ENCODE assay signal across 8 cellular contexts in genomic region chr2:94576486-94576885, GRCh38.
DNase-seq lines count a peak whose midpoint lies in the region; ATAC-seq and TF ChIP-seq lines count a peak whose summit lies in the region.
"Not testable (repeated sequence)": the region's sequence is repeated elsewhere in the genome, so short reads cannot be mapped to it uniquely, and the experiment has no call there.

No MANE protein-coding gene starts in this region.

- peak overlapping the region; percentile 8 for H3K27ac Mint-ChIP-seq in Caco-2 (ENCODE audit: unreplicated experiment)
- peak overlapping the region; percentile 44 for H3K27ac Mint-ChIP-seq in activated CD4-positive, alpha-beta T cell treated with anti-CD3 and anti-CD28 coated beads for 36 hours
- peak overlapping the region; percentile 64 for H3K27ac Mint-ChIP-seq in activated naive CD4-positive, alpha-beta T cell treated with anti-CD3 and anti-CD28 coated beads, Interleukin-2, amount 10 ng/mL, durations not matched to agents 7 days and 5 days

- not testable (repeated sequence) for H3K4me3 Mint-ChIP-seq in Caco-2 (ENCODE audit: unreplicated experiment); activated CD4-positive, alpha-beta T cell treated with anti-CD3 and anti-CD28 coated beads for 36 hours; activated naive CD4-positive, alpha-beta T cell treated with anti-CD3 and anti-CD28 coated beads, Interleukin-2, amount 10 ng/mL, durations not matched to agents 7 days and 5 days

- POLR2A ChIA-PET in Caco-2 (lab: Charles Lee); activated CD4-positive, alpha-beta T cell treated with anti-CD3 and anti-CD28 coated beads for 36 hours (lab: Charles Lee): not testable (repeated sequence)

- BruUV-seq in Caco-2 (replicated peaks; lab: Mats Ljungman, UMichigan), result not testable (repeated sequence)

- intact Hi-C loops in Caco-2 (cut with micrococcal nuclease; ENCODE audit: unreplicated experiment); activated CD4-positive, alpha-beta T cell treated with anti-CD3 and anti-CD28 coated beads for 36 hours (cut with DNase I, micrococcal nuclease): not testable (repeated sequence)

- not testable (repeated sequence) for DNase-seq in Caco-2; RWPE2 (ENCODE audit: low spot score); activated CD4-positive, alpha-beta T cell treated with anti-CD3 and anti-CD28 coated beads for 36 hours; activated naive CD4-positive, alpha-beta T cell treated with anti-CD3 and anti-CD28 coated beads, Interleukin-2, amount 10 ng/mL, durations not matched to agents 7 days and 5 days
- DNase-seq in HT-29 (ENCODE audit: low spot score) (peak; percentile 37), dermis microvascular lymphatic vessel endothelial cell (ENCODE audit: low read depth in 2 of 2) (peak; percentile 27 to 48), kidney tubule cell (ENCODE audit: low spot score) (peak; percentile 1)

- H3K4me3 ChIP-seq in Caco-2 (ENCODE audit: low read depth, low read length); RWPE2 (ENCODE audit: severe bottlenecking); subcutaneous abdominal adipose tissue (ENCODE audit: low read depth in 1 of 5, low read length in 5 of 5): not testable (repeated sequence)

- H3K36me3 ChIP-seq in Caco-2 (ENCODE audit: control insufficient read depth, insufficient read depth, low read length); RWPE2 (ENCODE audit: low read depth); subcutaneous abdominal adipose tissue (ENCODE audit: control insufficient read depth in 5 of 5, insufficient read depth in 5 of 5, low read length in 5 of 5): not testable (repeated sequence)

- not testable (repeated sequence) for H3K27me3 ChIP-seq in Caco-2 (replicated peaks; ENCODE audit: control insufficient read depth, insufficient read depth, low read length); RWPE2 (ENCODE audit: insufficient read depth, poor library complexity, severe bottlenecking); subcutaneous abdominal adipose tissue (ENCODE audit: control insufficient read depth in 5 of 5, insufficient read depth in 4 of 5, low read length in 5 of 5)

- H3K4me1 ChIP-seq in Caco-2; subcutaneous abdominal adipose tissue (ENCODE audit: control insufficient read depth in 5 of 5, insufficient read depth in 5 of 5, low read length in 5 of 5): not testable (repeated sequence)
- peaks cover 17% of the 10 kb centered on the region for H3K4me1 ChIP-seq in RWPE2 (ENCODE audit: insufficient read depth, poor library complexity, severe bottlenecking)

- peaks cover 10% of the 10 kb centered on the region for H3K9me3 Mint-ChIP-seq in Caco-2 (ENCODE audit: unreplicated experiment)
- not testable (repeated sequence) for H3K9me3 Mint-ChIP-seq in activated CD4-positive, alpha-beta T cell treated with anti-CD3 and anti-CD28 coated beads for 36 hours (ENCODE audit: low read depth); activated naive CD4-positive, alpha-beta T cell treated with anti-CD3 and anti-CD28 coated beads, Interleukin-2, amount 10 ng/mL, durations not matched to agents 7 days and 5 days

- H3K36me3 Mint-ChIP-seq in Caco-2 (ENCODE audit: insufficient read depth, unreplicated experiment); activated CD4-positive, alpha-beta T cell treated with anti-CD3 and anti-CD28 coated beads for 36 hours (ENCODE audit: low read depth); activated naive CD4-positive, alpha-beta T cell treated with anti-CD3 and anti-CD28 coated beads, Interleukin-2, amount 10 ng/mL, durations not matched to agents 7 days and 5 days: not testable (repeated sequence)

- H3K4me1 Mint-ChIP-seq in Caco-2 (ENCODE audit: low read depth, unreplicated experiment), result not testable (repeated sequence)
- peaks cover 11% of the 10 kb centered on the region for H3K4me1 Mint-ChIP-seq in activated CD4-positive, alpha-beta T cell treated with anti-CD3 and anti-CD28 coated beads for 36 hours
- H3K4me1 Mint-ChIP-seq in activated naive CD4-positive, alpha-beta T cell treated with anti-CD3 and anti-CD28 coated beads, Interleukin-2, amount 10 ng/mL, durations not matched to agents 7 days and 5 days, result peaks cover 17% of the 10 kb centered on the region

- H3K27ac ChIP-seq in RWPE2 (ENCODE audit: poor library complexity, severe bottlenecking) (peak overlapping the region; percentile 95), subcutaneous abdominal adipose tissue (ENCODE audit: low read depth, low read length) (peak overlapping the region; percentile 37)

- not testable (repeated sequence) for H3K9me3 ChIP-seq in Caco-2; RWPE2 (ENCODE audit: severe bottlenecking); subcutaneous abdominal adipose tissue (ENCODE audit: control insufficient read depth in 5 of 5, low read length in 5 of 5)

- TF ChIP-seq CTCF in Caco-2 (IDR thresholded peaks at IDR 0.05; ENCODE audit: insufficient read depth in 1 of 2, low read depth in 1 of 2, low read length in 1 of 2, severe bottlenecking in 1 of 2, unreplicated experiment in 1 of 2); RWPE2 (IDR thresholded peaks at IDR 0.05; ENCODE audit: poor library complexity, severe bottlenecking): not testable (repeated sequence)

- not testable (repeated sequence) for ATAC-seq in RWPE2 (ENCODE audit: low read depth); activated CD4-positive, alpha-beta T cell treated with anti-CD3 and anti-CD28 coated beads for 36 hours

- not testable (repeated sequence) for H3K27me3 Mint-ChIP-seq in Caco-2 (ENCODE audit: insufficient read depth, unreplicated experiment); activated CD4-positive, alpha-beta T cell treated with anti-CD3 and anti-CD28 coated beads for 36 hours; activated naive CD4-positive, alpha-beta T cell treated with anti-CD3 and anti-CD28 coated beads, Interleukin-2, amount 10 ng/mL, durations not matched to agents 7 days and 5 days

- CTCF ChIA-PET in Caco-2 (lab: Charles Lee); activated CD4-positive, alpha-beta T cell treated with anti-CD3 and anti-CD28 coated beads for 36 hours (lab: Charles Lee); activated naive CD4-positive, alpha-beta T cell treated with anti-CD3 and anti-CD28 coated beads, Interleukin-2, amount 10 ng/mL, durations not matched to agents 7 days and 5 days (lab: Charles Lee): not testable (repeated sequence)

- H3K9ac ChIP-seq in subcutaneous abdominal adipose tissue (ENCODE audit: low read length in 5 of 5), result not testable (repeated sequence)

Comparison
In these comparisons a context has a peak if more than half of its experiments do, and no peak if none do; other contexts are left out.
1. H3K27ac Mint-ChIP-seq: peak in every context shown above with its lines; median percentile 64 in activated naive CD4-positive, alpha-beta T cell treated with anti-CD3 and anti-CD28 coated beads, Interleukin-2, amount 10 ng/mL, durations not matched to agents 7 days and 5 days; 44 in activated CD4-positive, alpha-beta T cell treated with anti-CD3 and anti-CD28 coated beads for 36 hours; 8 in Caco-2.